ENCODE assay signal across 20 cellular contexts in the genomic region with DNA sequence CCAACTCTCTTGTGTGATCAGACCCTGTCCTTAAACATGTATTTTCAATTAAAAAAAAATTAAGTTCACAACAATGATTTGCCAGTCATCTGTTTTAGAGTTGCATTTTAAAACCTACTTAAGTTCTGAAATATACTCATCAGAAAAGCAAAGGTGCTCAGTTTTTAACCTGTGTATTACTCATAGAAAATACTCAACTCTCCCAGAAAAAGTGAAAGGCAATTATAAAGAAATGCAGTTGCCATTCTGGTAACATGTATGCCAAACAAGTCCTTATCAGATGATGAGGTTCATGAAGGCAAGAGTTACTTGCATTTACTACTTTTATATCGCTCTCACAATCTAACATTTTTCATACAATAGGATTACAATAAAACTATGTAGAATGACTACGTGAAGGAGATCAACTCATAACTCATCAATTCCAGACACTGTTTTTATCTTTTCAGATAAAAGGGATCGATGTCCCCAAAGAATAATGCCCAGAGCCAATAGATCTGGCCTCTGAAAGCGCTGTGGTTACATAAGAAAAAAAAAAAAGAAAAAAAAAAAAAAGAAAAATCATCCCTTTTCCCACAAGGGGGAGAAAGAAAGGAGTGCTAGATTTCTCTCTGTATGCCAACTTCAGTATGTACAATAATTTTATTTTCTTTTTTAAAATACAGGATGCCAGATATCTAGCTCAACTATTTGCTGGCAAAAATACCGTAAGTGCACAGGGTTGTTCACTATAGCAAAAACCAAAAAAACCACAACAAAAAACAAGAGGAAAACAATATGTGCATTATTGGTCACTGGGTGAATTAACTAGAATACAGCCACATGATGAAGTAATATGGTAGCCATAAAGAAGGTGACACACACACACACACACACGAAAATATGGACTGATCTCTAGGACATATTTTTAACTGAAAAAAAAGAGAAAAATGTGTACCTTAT.
DNase-seq lines count a peak whose midpoint lies in the region; ATAC-seq, FAIRE-seq and TF ChIP-seq lines count a peak whose summit lies in the region.
"Had no signal": no experiment of that assay in that cellular context is flagged by ENCODE, and none has a peak within 500 bp of the region (broad histone marks: within the 10 kb centered on the region; RNA-seq: fewer than 3 reads in every experiment).

No MANE protein-coding gene starts in this region.

- ATAC-seq in activated CD4-positive, alpha-beta T cell treated with anti-CD3 and anti-CD28 coated beads for 36 hours = peak; percentile 63
- ATAC-seq: lower lobe of right lung; naive thymus-derived CD4-positive, alpha-beta T cell had no signal

- H3K27me3 ChIP-seq in small intestine (ENCODE audit: control insufficient read depth in 2 of 2, insufficient read depth in 2 of 2, low read length in 2 of 2) (no peaks in the 10 kb centered on the region), osteoblast (ENCODE audit: insufficient read depth, low read length) (no peaks in the 10 kb centered on the region)
- H3K27me3 ChIP-seq: vagina had no signal

- H3K4me1 ChIP-seq in small intestine (ENCODE audit: control insufficient read depth in 2 of 2, insufficient read depth in 1 of 2, low read depth in 1 of 2, low read length in 1 of 2) = no peaks in the 10 kb centered on the region
- H3K4me1 ChIP-seq in osteoblast (ENCODE audit: insufficient read depth, low read length) = peaks cover 3% of the 10 kb centered on the region
- H3K4me1 ChIP-seq: lower lobe of right lung, vagina had no signal

- H3K4me1 Mint-ChIP-seq in activated CD4-positive, alpha-beta T cell treated with anti-CD3 and anti-CD28 coated beads for 36 hours = peaks cover 17% of the 10 kb centered on the region
- peaks cover 9% of the 10 kb centered on the region for H3K4me1 Mint-ChIP-seq in activated CD4-positive, alpha-beta T cell treated with anti-CD3 and anti-CD28 coated beads, Interleukin-2, amount 10 ng/mL, durations not matched to agents 24 days and 14 days

- 78 to 86% (median 79%) methylated on average over 6 of the region's 6 CpGs for WGBS in small intestine, 3 donors

- CTCF ChIA-PET in activated CD4-positive, alpha-beta T cell treated with anti-CD3 and anti-CD28 coated beads for 36 hours (lab: Charles Lee) = interaction anchor here (0.5 kb wide), 1 partner anchor 33 kb away, joined by 3 read pairs; no protein-coding TSS in a partner anchor

- H2AFZ ChIP-seq in osteoblast (ENCODE audit: low read length) = no peak overlapping the region

- no peak overlapping the region for H3K27ac ChIP-seq in small intestine (ENCODE audit: low read depth in 1 of 2, low read length in 1 of 2)
- no peak overlapping the region for H3K27ac ChIP-seq in osteoblast (ENCODE audit: low read depth, low read length)
- H3K27ac ChIP-seq: lower lobe of right lung, vagina had no signal

- intact Hi-C loops in activated CD4-positive, alpha-beta T cell treated with anti-CD3 and anti-CD28 coated beads for 36 hours (cut with DNase I, micrococcal nuclease) = loop anchor here in 1 of 2 experiments (10.0 kb wide), 1 partner anchor 426 kb away; the partner anchor contains the start of gene LRRC58
- intact Hi-C loops in activated CD4-positive, alpha-beta T cell treated with anti-CD3 and anti-CD28 coated beads, Interleukin-2, amount 10 ng/mL, durations not matched to agents 24 days and 14 days (cut with micrococcal nuclease) = no loop called here

- H3K9me3 ChIP-seq in small intestine (ENCODE audit: control insufficient read depth, low read depth) (no peaks in the 10 kb centered on the region), osteoblast (ENCODE audit: low read depth, low read length) (no peaks in the 10 kb centered on the region)
- H3K9me3 ChIP-seq: vagina had no signal

- DNase-seq in activated CD4-positive, alpha-beta T cell treated with anti-CD3 and anti-CD28 coated beads for 36 hours = no peak
- no peak for DNase-seq in activated CD4-positive, alpha-beta T cell treated with anti-CD3 and anti-CD28 coated beads, Interleukin-2, amount 50 U/mL, for 1 hour
- DNase-seq in LHCN-M2 (ENCODE audit: low read depth) (peak; percentile 8), epithelial cell of esophagus (ENCODE audit: low read depth) (no peak), small intestine (no peak), SIG-M5 (lab: John Stamatoyannopoulos, UW) (no peak), osteoblast (ENCODE audit: insufficient read length, low spot score, missing footprints) (no peak)
- DNase-seq in activated CD4-positive, alpha-beta T cell treated with anti-CD3 and anti-CD28 coated beads, Interleukin-2, amount 10 ng/mL, durations not matched to agents 24 days and 14 days = no peak
- DNase-seq: activated CD4-positive, alpha-beta T cell treated with anti-CD3 and anti-CD28 coated beads, Interleukin-2, amount 50 U/mL, for 48 hours; CD4-positive, CD25-positive, alpha-beta regulatory T cell; HCEC 1CT; lower lobe of right lung; MM.1S; naive thymus-derived CD4-positive, alpha-beta T cell; NCI-H187; NCI-H446 had no signal

- POLR2A ChIA-PET in activated CD4-positive, alpha-beta T cell treated with anti-CD3 and anti-CD28 coated beads for 36 hours (lab: Charles Lee) = no interaction called here

- H3K4me3 Mint-ChIP-seq in activated CD4-positive, alpha-beta T cell treated with anti-CD3 and anti-CD28 coated beads for 36 hours = no peak overlapping the region
- no peak overlapping the region for H3K4me3 Mint-ChIP-seq in activated CD4-positive, alpha-beta T cell treated with anti-CD3 and anti-CD28 coated beads, Interleukin-2, amount 10 ng/mL, durations not matched to agents 24 days and 14 days
- H3K4me3 Mint-ChIP-seq: CD4-positive, CD25-positive, alpha-beta regulatory T cell had no signal

- no peak overlapping the region for H3K4me2 ChIP-seq in osteoblast (ENCODE audit: insufficient read depth, low read length)

- H3K9me3 Mint-ChIP-seq in activated CD4-positive, alpha-beta T cell treated with anti-CD3 and anti-CD28 coated beads for 36 hours (ENCODE audit: low read depth) = peaks cover 6% of the 10 kb centered on the region
- H3K9me3 Mint-ChIP-seq in activated CD4-positive, alpha-beta T cell treated with anti-CD3 and anti-CD28 coated beads, Interleukin-2, amount 10 ng/mL, durations not matched to agents 24 days and 14 days = no peaks in the 10 kb centered on the region
- H3K9me3 Mint-ChIP-seq: activated T-helper 2 cell treated with anti-CD3 and anti-CD28 coated beads, Interferon-gamma antibody, Interleukin-2, Interleukin-4, amounts not matched to agents 10 μg/mL and 5 μg/mL and 100 μg/mL, durations not matched to agents 14 hours and 24 hours and 36 hours had no signal

- H3K4me3 ChIP-seq in epithelial cell of esophagus (ENCODE audit: low read length) (no peak overlapping the region), small intestine (ENCODE audit: low read depth in 1 of 2, low read length in 2 of 2) (no peak overlapping the region), osteoblast (ENCODE audit: insufficient read depth, low read length) (no peak overlapping the region)
- H3K4me3 ChIP-seq: lower lobe of right lung, vagina had no signal

- H3K27ac Mint-ChIP-seq in activated CD4-positive, alpha-beta T cell treated with anti-CD3 and anti-CD28 coated beads for 36 hours = no peak overlapping the region
- H3K27ac Mint-ChIP-seq in activated CD4-positive, alpha-beta T cell treated with anti-CD3 and anti-CD28 coated beads, Interleukin-2, amount 10 ng/mL, durations not matched to agents 24 days and 14 days = no peak overlapping the region
- H3K27ac Mint-ChIP-seq: activated T-helper 2 cell treated with anti-CD3 and anti-CD28 coated beads, Interferon-gamma antibody, Interleukin-2, Interleukin-4, amounts not matched to agents 10 μg/mL and 5 μg/mL and 100 μg/mL, durations not matched to agents 14 hours and 24 hours and 36 hours; CD4-positive, CD25-positive, alpha-beta regulatory T cell had no signal

- H3K27me3 Mint-ChIP-seq in activated CD4-positive, alpha-beta T cell treated with anti-CD3 and anti-CD28 coated beads for 36 hours = no peaks in the 10 kb centered on the region
- H3K27me3 Mint-ChIP-seq in activated CD4-positive, alpha-beta T cell treated with anti-CD3 and anti-CD28 coated beads, Interleukin-2, amount 10 ng/mL, durations not matched to agents 24 days and 14 days = no peaks in the 10 kb centered on the region
- H3K27me3 Mint-ChIP-seq: CD4-positive, CD25-positive, alpha-beta regulatory T cell; naive thymus-derived CD4-positive, alpha-beta T cell had no signal

- peaks cover 24% of the 10 kb centered on the region for H3K36me3 Mint-ChIP-seq in activated CD4-positive, alpha-beta T cell treated with anti-CD3 and anti-CD28 coated beads for 36 hours (ENCODE audit: low read depth)
- peaks cover 21% of the 10 kb centered on the region for H3K36me3 Mint-ChIP-seq in activated CD4-positive, alpha-beta T cell treated with anti-CD3 and anti-CD28 coated beads, Interleukin-2, amount 10 ng/mL, durations not matched to agents 24 days and 14 days (ENCODE audit: low read depth)

- peak; percentile 5 for FAIRE-seq in small intestine (lab: Jason Lieb, UNC)
- FAIRE-seq: A204.1, TTC549 had no signal

- peak; percentile 15 for TF ChIP-seq CTCF in epithelial cell of esophagus (IDR thresholded peaks at IDR 0.05; ENCODE audit: insufficient read depth, low read depth, low read length, missing control alignments)
- no peak for TF ChIP-seq CTCF in osteoblast (IDR thresholded peaks at IDR 0.05; ENCODE audit: extremely low read depth, low read depth, low read length)

- H3K36me3 ChIP-seq in small intestine (ENCODE audit: control insufficient read depth in 2 of 2, insufficient read depth in 2 of 2, low read length in 2 of 2) (peaks cover 0 to 2% of the 10 kb centered on the region in 2 donors), osteoblast (ENCODE audit: insufficient read depth, low read length) (peaks cover 4% of the 10 kb centered on the region)

- peaks cover 27% of the 10 kb centered on the region for H3K79me2 ChIP-seq in osteoblast (ENCODE audit: insufficient read depth, low read length)

- peaks cover 8% of the 10 kb centered on the region for H4K20me1 ChIP-seq in osteoblast (ENCODE audit: insufficient read depth, low read length)
